14 cellular contexts compared by ENCODE assay signal in the genomic region with DNA sequence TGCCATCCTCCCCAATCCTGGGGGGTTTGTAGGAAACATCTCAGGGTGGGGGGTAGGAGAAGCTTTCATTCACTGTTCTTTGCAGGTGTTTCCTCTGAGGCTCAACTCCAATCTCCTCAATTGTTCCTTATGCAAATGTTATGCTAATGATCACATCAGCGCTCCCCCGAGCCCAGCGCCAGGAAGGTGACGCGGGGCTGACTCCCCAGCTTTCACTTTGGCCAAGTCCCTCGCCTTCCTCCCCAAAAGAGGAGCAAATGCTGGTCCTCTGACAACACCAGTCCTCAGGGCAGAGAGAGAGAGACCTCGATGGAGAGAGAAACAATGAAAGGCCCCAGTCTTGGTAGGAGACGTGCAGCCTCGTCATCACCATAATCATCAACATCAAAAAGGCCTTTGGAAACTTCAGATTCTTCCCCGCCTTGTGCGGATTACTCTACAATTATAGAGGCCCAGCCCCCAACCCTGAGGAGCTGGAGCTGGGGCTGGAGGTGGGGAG. TPM values are rescaled to one million over a fixed set of nuclear protein-coding genes. Genes with fewer than 3 reads are reported as not detected.
A peak's percentile ranks its signal among the peaks of the same experiment; 100 is the strongest.
DNase-seq lines count a peak whose midpoint lies in the region; ATAC-seq, FAIRE-seq and TF ChIP-seq lines count a peak whose summit lies in the region.
"Had no signal": no experiment of that assay in that cellular context is flagged by ENCODE, and none has a peak within 500 bp of the region (broad histone marks: within the 10 kb centered on the region; RNA-seq: fewer than 3 reads in every experiment).

No MANE protein-coding gene starts in this region.

- DNase-seq in ELF-1 (ENCODE audit: low read depth, low spot score) (peak; percentile 78), NAMALWA (ENCODE audit: low spot score) (peak; percentile 43), esophagus muscularis mucosa (ENCODE audit: extremely low spot score) (no peak), neuronal stem cell (ENCODE audit: low spot score) (no peak), CD1c-positive myeloid dendritic cell (ENCODE audit: extremely low spot score) (no peak), PC-3 (no peak), D721Med (ENCODE audit: insufficient read length, low spot score) (no peak)
- DNase-seq: cerebellar nuclear complex, HCEC 1CT, MG63, SIG-M5, transverse colon had no signal

- H3K4me1 ChIP-seq in esophagus muscularis mucosa (peaks cover 41 to 78% (median 67%) of the 10 kb centered on the region in 4 donors), neuronal stem cell (ENCODE audit: control insufficient read depth in 2 of 2, insufficient read depth in 1 of 2, low read depth in 1 of 2, low read length in 2 of 2) (peaks cover 33 to 46% of the 10 kb centered on the region in 2 donors), PC-3 (ENCODE audit: insufficient read depth, low read length) (peaks cover 13% of the 10 kb centered on the region; the same call in 1 of the 2 replicates)

- H2BK12ac ChIP-seq in neuronal stem cell (ENCODE audit: low read length), result no peak overlapping the region

- peaks cover 0 to 3% (median 0%) of the 10 kb centered on the region in 4 donors for H3K36me3 ChIP-seq in esophagus muscularis mucosa
- H3K36me3 ChIP-seq in neuronal stem cell (replicated peaks in 1 of 2; ENCODE audit: control insufficient read depth in 2 of 2, insufficient read depth in 2 of 2, low read length in 2 of 2), result no peaks in the 10 kb centered on the region
- H3K36me3 ChIP-seq in PC-3 (ENCODE audit: low read depth, low read length), result no peaks in the 10 kb centered on the region
- H3K36me3 ChIP-seq: MG63, transverse colon had no signal

- H4K20me1 ChIP-seq in PC-3 (ENCODE audit: low read length), result no peaks in the 10 kb centered on the region

- CTCF ChIA-PET in PC-3 (lab: Charles Lee), result interaction anchor here (0.7 kb wide), 1 partner anchor 125 kb away, joined by 3 read pairs; no protein-coding TSS in a partner anchor

- H3K4me2 ChIP-seq in neuronal stem cell (ENCODE audit: insufficient read depth, low read length, poor library complexity, severe bottlenecking), result no peak overlapping the region
- no peak overlapping the region for H3K4me2 ChIP-seq in PC-3 (ENCODE audit: low read length)

- H2BK5ac ChIP-seq in neuronal stem cell (ENCODE audit: low read length), result no peak overlapping the region

- 57% methylated on average over 10 of the region's 11 CpGs for WGBS in esophagus muscularis mucosa
- WGBS in neuronal stem cell (ENCODE audit: extremely low coverage in 2 of 2, insufficient read length in 2 of 2, insufficient replicate concordance in 1 of 2), 2 donors, result no CpG with 5 or more reads among the region's 11 CpGs

- H3K18ac ChIP-seq in neuronal stem cell (ENCODE audit: low read length), result peak overlapping the region; percentile 60

- H2AK5ac ChIP-seq in neuronal stem cell (ENCODE audit: low read depth, low read length), result no peak overlapping the region

- no peak for TF ChIP-seq EP300 in esophagus muscularis mucosa (IDR thresholded peaks at IDR 0.05)

- no peak overlapping the region for H2BK15ac ChIP-seq in neuronal stem cell (ENCODE audit: low read length)

- H2AFZ ChIP-seq in neuronal stem cell (ENCODE audit: low read length) (no peak overlapping the region), PC-3 (ENCODE audit: low read length) (no peak overlapping the region)

- no peak overlapping the region for H2BK120ac ChIP-seq in neuronal stem cell (ENCODE audit: low read depth, low read length)

- BruUV-seq in PC-3 (replicated peaks; lab: Mats Ljungman, UMichigan), result no TSS peak

- no peak overlapping the region for H3K14ac ChIP-seq in neuronal stem cell (ENCODE audit: low read length)

- POLR2A ChIA-PET in PC-3 (lab: Charles Lee; ENCODE audit: unreplicated experiment), result no interaction called here

- no peak for TF ChIP-seq POLR2A in esophagus muscularis mucosa (IDR thresholded peaks at IDR 0.05; ENCODE audit: low read depth)

- intact Hi-C loops in esophagus muscularis mucosa (cut with DNase I), result no loop called here
- intact Hi-C loops in PC-3 (cut with micrococcal nuclease), result no loop called here

- FAIRE-seq in D721Med (lab: Jason Lieb, UNC), result no peak

- no peaks in the 10 kb centered on the region for H3K79me2 ChIP-seq in PC-3 (ENCODE audit: low read length)

- H3F3A ChIP-seq in PC-3 (ENCODE audit: low read length, unreplicated experiment), result no peaks in the 10 kb centered on the region

- no peaks in the 10 kb centered on the region for H3K79me1 ChIP-seq in neuronal stem cell (ENCODE audit: low read depth, low read length)

- TF ChIP-seq CTCF in esophagus muscularis mucosa (IDR thresholded peaks at IDR 0.05) (no peak), PC-3 (conservative IDR thresholded peaks at IDR 0.05; ENCODE audit: low read depth, low read length) (no peak), D721Med (IDR thresholded peaks at IDR 0.05; ENCODE audit: insufficient read depth, missing control alignments) (no peak)

- H3K27me3 ChIP-seq in esophagus muscularis mucosa (peaks cover 0 to 60% (median 0%) of the 10 kb centered on the region in 4 donors), neuronal stem cell (ENCODE audit: control insufficient read depth in 3 of 3, insufficient read depth in 3 of 3, low read depth in 1 of 3, low read length in 3 of 3) (no peaks in the 10 kb centered on the region), PC-3 (ENCODE audit: low read length) (no peaks in the 10 kb centered on the region)
- H3K27me3 ChIP-seq: MG63, transverse colon had no signal

- H3K4me3 ChIP-seq in esophagus muscularis mucosa (no peak overlapping the region), neuronal stem cell (ENCODE audit: low read length in 2 of 2) (no peak overlapping the region), PC-3 (ENCODE audit: low read length) (no peak overlapping the region)
- H3K4me3 ChIP-seq: MG63, transverse colon had no signal

- H3K9ac ChIP-seq in neuronal stem cell (ENCODE audit: low read depth, low read length, poor library complexity) (no peak overlapping the region), PC-3 (ENCODE audit: low read length) (no peak overlapping the region)

- no peak overlapping the region for H4K91ac ChIP-seq in neuronal stem cell (ENCODE audit: low read depth, low read length, poor library complexity)

- no peak overlapping the region for H3K23ac ChIP-seq in neuronal stem cell (ENCODE audit: low read depth, low read length, poor library complexity)

- peak overlapping the region in 3 of 4 donors; percentile 20 to 54 (median 35) for H3K27ac ChIP-seq in esophagus muscularis mucosa (replicated peaks in 1 of 4)
- no peak overlapping the region for H3K27ac ChIP-seq in neuronal stem cell (replicated peaks; ENCODE audit: low read length)
- no peak overlapping the region for H3K27ac ChIP-seq in PC-3 (ENCODE audit: low read length)

- ATAC-seq in PC-3 (no peak), HG02623 (IDR thresholded peaks at IDR 0.05; ENCODE audit: unreplicated experiment) (no peak)

- no peak overlapping the region for H4K8ac ChIP-seq in neuronal stem cell (ENCODE audit: low read depth, low read length)

- H3K9me2 ChIP-seq in PC-3 (replicated peaks; ENCODE audit: low read length), result no peaks in the 10 kb centered on the region

- H3K4ac ChIP-seq in neuronal stem cell (ENCODE audit: low read length), result no peak overlapping the region

- H3K9me3 ChIP-seq in esophagus muscularis mucosa, result no peaks in the 10 kb centered on the region
- H3K9me3 ChIP-seq in neuronal stem cell (replicated peaks in 1 of 2; ENCODE audit: control insufficient read depth in 2 of 2, insufficient read depth in 1 of 2, low read depth in 1 of 2, low read length in 2 of 2), result no peaks in the 10 kb centered on the region
- H3K9me3 ChIP-seq in PC-3 (ENCODE audit: low read length), result no peaks in the 10 kb centered on the region
- H3K9me3 ChIP-seq: MG63, transverse colon had no signal

RNA-seq across cellular contexts. Expression of a gene that starts 39.1 kb away (rescaled TPM):
- total RNA-seq in esophagus muscularis mucosa, result 10 to 100 TPM; 18.7 to 57.8 (median 38.2) TPM
- 7.6 TPM for polyA plus RNA-seq in neuronal stem cell (2013, experiment 1 of 2)
- 7.7 TPM for polyA plus RNA-seq in neuronal stem cell (2013, experiment 2 of 2)
- 53.0 and 55.8 TPM in 2 replicates for total RNA-seq in PC-3 (2014; rRNA removed)
- total RNA-seq: activated T-helper 2 cell treated with anti-CD3 and anti-CD28 coated beads, Interferon-gamma antibody, Interleukin-2, Interleukin-4, amounts not matched to agents 10 μg/mL and 5 μg/mL and 100 μg/mL, durations not matched to agents 14 hours and 24 hours and 36 hours had no signal

Comparison
In these comparisons a context has a peak if more than half of its experiments do, and no peak if none do; other contexts are left out.
1. DNase-seq: peak in ELF-1 (single experiment) and NAMALWA (single experiment); none in esophagus muscularis mucosa (single experiment), neuronal stem cell (single experiment), CD1c-positive myeloid dendritic cell (single experiment), PC-3 (single experiment) and D721Med (single experiment).
2. H3K27ac ChIP-seq: peak in esophagus muscularis mucosa (3 of 4); none in neuronal stem cell (single experiment) and PC-3 (single experiment).